Comparison of ENCODE assay signal across 19 cellular contexts in genomic region chr1:58190614-58191013, GRCh38.
DNase-seq lines count a peak whose midpoint lies in the region; ATAC-seq lines count a peak whose summit lies in the region.
"Had no signal": no experiment of that assay in that cellular context is flagged by ENCODE, and none has a peak within 500 bp of the region (broad histone marks: within the 10 kb centered on the region; RNA-seq: fewer than 3 reads in every experiment).

No MANE protein-coding gene starts in this region.

- H3K27me3 ChIP-seq in BLaER1 (no peaks in the 10 kb centered on the region), right cardiac atrium (ENCODE audit: control insufficient read depth, insufficient read depth) (no peaks in the 10 kb centered on the region)

- ATAC-seq in right cardiac atrium, result peak; percentile 41 to 51
- no peak for ATAC-seq in GM18873 (IDR thresholded peaks at IDR 0.05; ENCODE audit: low FRiP score, unreplicated experiment)
- ATAC-seq in activated CD4-positive, alpha-beta T cell treated with anti-CD3 and anti-CD28 coated beads for 36 hours, result no peak

- CTCF ChIA-PET in activated CD4-positive, alpha-beta T cell treated with anti-CD3 and anti-CD28 coated beads for 36 hours (lab: Charles Lee), result no interaction called here

- DNase-seq in DMS153 (lab: John Stamatoyannopoulos, UW), result peak; percentile 43
- no peak for DNase-seq in DMS153 treated with DMSO at 0.1 percent for 48 hours (lab: John Stamatoyannopoulos, UW; ENCODE audit: unreplicated experiment)
- peak; percentile 21 for DNase-seq in NCI-H748 treated with DMSO at 0.1 percent for 48 hours (lab: John Stamatoyannopoulos, UW)
- DNase-seq in right cardiac atrium, result no peak
- DNase-seq in activated CD4-positive, alpha-beta T cell treated with anti-CD3 and anti-CD28 coated beads for 36 hours, result no peak
- no peak for DNase-seq in NCI-H1694 treated with DMSO at 0.1 percent for 48 hours (lab: John Stamatoyannopoulos, UW)
- DNase-seq: Caco-2; CD4-positive, CD25-positive, alpha-beta regulatory T cell; DMS53; EL; NCI-H1092 treated with DMSO at 0.1 percent for 48 hours; NCI-H187 treated with DMSO at 0.1 percent for 48 hours; NCI-H510A; PC-9; SW 1271 had no signal

- no peaks in the 10 kb centered on the region for H3K36me3 Mint-ChIP-seq in activated CD4-positive, alpha-beta T cell treated with anti-CD3 and anti-CD28 coated beads for 36 hours (ENCODE audit: low read depth)
- H3K36me3 Mint-ChIP-seq: CD4-positive, CD25-positive, alpha-beta regulatory T cell had no signal

- 28% methylated on average over 8 of the region's 8 CpGs for WGBS in right cardiac atrium

- H3K4me1 Mint-ChIP-seq in activated CD4-positive, alpha-beta T cell treated with anti-CD3 and anti-CD28 coated beads for 36 hours, result no peaks in the 10 kb centered on the region
- H3K4me1 Mint-ChIP-seq: B cell; CD4-positive, CD25-positive, alpha-beta regulatory T cell had no signal

- H4K20me1 ChIP-seq in BLaER1, result no peaks in the 10 kb centered on the region

- no peak overlapping the region for H3K27ac Mint-ChIP-seq in activated CD4-positive, alpha-beta T cell treated with anti-CD3 and anti-CD28 coated beads for 36 hours
- H3K27ac Mint-ChIP-seq: B cell; CD4-positive, CD25-positive, alpha-beta regulatory T cell had no signal

- H3K9me3 Mint-ChIP-seq in activated CD4-positive, alpha-beta T cell treated with anti-CD3 and anti-CD28 coated beads for 36 hours (ENCODE audit: low read depth), result no peaks in the 10 kb centered on the region

- H3K4me2 ChIP-seq in BLaER1, result peak overlapping the region; percentile 28
- H3K4me2 ChIP-seq: PC-9 had no signal

- H3K27ac ChIP-seq in BLaER1, result no peak overlapping the region
- peak overlapping the region; percentile 23 for H3K27ac ChIP-seq in right cardiac atrium (ENCODE audit: low read length)
- H3K27ac ChIP-seq: 22Rv1, PC-9 had no signal

- H3K4me1 ChIP-seq in BLaER1 (peaks cover 9% of the 10 kb centered on the region), right cardiac atrium (ENCODE audit: control insufficient read depth, insufficient read depth, low read length) (peaks cover 3% of the 10 kb centered on the region)
- H3K4me1 ChIP-seq: Caco-2 had no signal

- H3K4me3 ChIP-seq in BLaER1, result no peak overlapping the region
- no peak overlapping the region for H3K4me3 ChIP-seq in right cardiac atrium (ENCODE audit: low read length)
- H3K4me3 ChIP-seq: PC-9 had no signal

- peaks cover 7% of the 10 kb centered on the region for H3K27me3 Mint-ChIP-seq in activated CD4-positive, alpha-beta T cell treated with anti-CD3 and anti-CD28 coated beads for 36 hours
- H3K27me3 Mint-ChIP-seq: CD4-positive, CD25-positive, alpha-beta regulatory T cell had no signal

- H3K36me3 ChIP-seq in BLaER1, result no peaks in the 10 kb centered on the region

- intact Hi-C loops in right cardiac atrium (cut with DNase I), result no loop called here
- intact Hi-C loops in activated CD4-positive, alpha-beta T cell treated with anti-CD3 and anti-CD28 coated beads for 36 hours (cut with DNase I, micrococcal nuclease), result no loop called here

- H3K4me3 Mint-ChIP-seq in activated CD4-positive, alpha-beta T cell treated with anti-CD3 and anti-CD28 coated beads for 36 hours, result no peak overlapping the region
- H3K4me3 Mint-ChIP-seq: B cell; CD4-positive, CD25-positive, alpha-beta regulatory T cell had no signal

- H3K9me3 ChIP-seq in BLaER1 (no peaks in the 10 kb centered on the region), right cardiac atrium (ENCODE audit: control insufficient read depth, low read length) (no peaks in the 10 kb centered on the region)
- H3K9me3 ChIP-seq: Caco-2 had no signal

- no peak overlapping the region for H3K9ac ChIP-seq in BLaER1

- POLR2A ChIA-PET in activated CD4-positive, alpha-beta T cell treated with anti-CD3 and anti-CD28 coated beads for 36 hours (lab: Charles Lee), result no interaction called here

Comparison
In these comparisons a context has a peak if more than half of its experiments do, and no peak if none do; other contexts are left out.
1. DNase-seq: peak in DMS153 (single experiment) and NCI-H748 treated with DMSO at 0.1 percent for 48 hours (single experiment); none in DMS153 treated with DMSO at 0.1 percent for 48 hours (single experiment), right cardiac atrium (0 of 3), activated CD4-positive, alpha-beta T cell treated with anti-CD3 and anti-CD28 coated beads for 36 hours (single experiment) and NCI-H1694 treated with DMSO at 0.1 percent for 48 hours (single experiment).
2. ATAC-seq: peak in right cardiac atrium (2 of 2); none in GM18873 (single experiment) and activated CD4-positive, alpha-beta T cell treated with anti-CD3 and anti-CD28 coated beads for 36 hours (single experiment).